ENCODE assay signal across 8 cellular contexts in genomic region chr1:248825573-248825908, GRCh38. TPM values are rescaled to one million over a fixed set of nuclear protein-coding genes. Genes with fewer than 3 reads are reported as not detected.
A peak's percentile ranks its signal among the peaks of the same experiment; 100 is the strongest.
DNase-seq lines count a peak whose midpoint lies in the region; ATAC-seq, FAIRE-seq and TF ChIP-seq lines count a peak whose summit lies in the region.

No MANE protein-coding gene starts in this region.

- ATAC-seq in GM19035 (IDR thresholded peaks at IDR 0.05; ENCODE audit: unreplicated experiment) (peak; percentile 0), HG02973 (IDR thresholded peaks at IDR 0.05; ENCODE audit: unreplicated experiment) (peak; percentile 3)

- H3K36me3 ChIP-seq in kidney (ENCODE audit: control insufficient read depth in 1 of 2, insufficient read depth in 2 of 2, low read length in 2 of 2) (peaks cover 0 to 7% of the 10 kb centered on the region in 2 donors), testis (ENCODE audit: low read depth, missing control alignments) (no peaks in the 10 kb centered on the region)

- DNase-seq in activated naive CD8-positive, alpha-beta T cell treated with anti-CD3 and anti-CD28 coated beads for 36 hours: no peak
- DNase-seq in kidney: peak; percentile 86
- no peak for DNase-seq in testis
- no peak for DNase-seq in HT-29 (ENCODE audit: low spot score)
- no peak for DNase-seq in middle frontal gyrus (ENCODE audit: extremely low spot score, low spot score)
- DNase-seq in GM10248 (ENCODE audit: extremely low spot score): no peak

- H3K27me3 Mint-ChIP-seq in activated naive CD8-positive, alpha-beta T cell treated with anti-CD3 and anti-CD28 coated beads for 36 hours: no peaks in the 10 kb centered on the region

- no peak for TF ChIP-seq POLR2A in testis (IDR thresholded peaks at IDR 0.05)

- 1% methylated on average over 18 of the region's 18 CpGs for WGBS in testis, 2 donors

- CTCF ChIA-PET in GM10248 (lab: Yijun Ruan, JAX): interaction anchor here (0.8 to 7.3 kb wide), 10 partner anchors 9 to 207 kb away, joined by 3 to 78 read pairs (median 5); partner anchors contain the start of genes ZNF672 and ZNF692

- peaks cover 23 to 50% of the 10 kb centered on the region in 2 donors for H3K4me1 ChIP-seq in kidney (ENCODE audit: control insufficient read depth in 1 of 2, insufficient read depth in 1 of 2, low read depth in 1 of 2, low read length in 2 of 2)
- peaks cover 23% of the 10 kb centered on the region for H3K4me1 ChIP-seq in testis

- FAIRE-seq in kidney (lab: Jason Lieb, UNC): no peak

- H3K9me3 ChIP-seq in kidney (ENCODE audit: control insufficient read depth in 1 of 2, low read length in 2 of 2) (no peaks in the 10 kb centered on the region), testis (no peaks in the 10 kb centered on the region)

- peaks cover 15% of the 10 kb centered on the region for H3K36me3 Mint-ChIP-seq in activated naive CD8-positive, alpha-beta T cell treated with anti-CD3 and anti-CD28 coated beads for 36 hours

- POLR2A ChIA-PET in GM10248 (lab: Yijun Ruan, JAX): interaction anchor here (1.0 to 2.0 kb wide), 3 partner anchors 12 to 48 kb away, joined by 3 to 19 read pairs (median 4); partner anchors contain the start of gene ZNF672

- peak overlapping the region; percentile 95 to 97 for H3K9ac ChIP-seq in kidney (ENCODE audit: low read length in 2 of 2)

- no peaks in the 10 kb centered on the region for H3K27me3 ChIP-seq in testis

- H3K27ac Mint-ChIP-seq in activated naive CD8-positive, alpha-beta T cell treated with anti-CD3 and anti-CD28 coated beads for 36 hours: peak overlapping the region; percentile 100

- H3K4me3 Mint-ChIP-seq in activated naive CD8-positive, alpha-beta T cell treated with anti-CD3 and anti-CD28 coated beads for 36 hours: peak overlapping the region; percentile 100

- H3K4me3 ChIP-seq in kidney (ENCODE audit: low read length in 2 of 2) (peak overlapping the region; percentile 92 to 94), testis (peak overlapping the region; percentile 69 to 71)

- H3K9me3 Mint-ChIP-seq in activated naive CD8-positive, alpha-beta T cell treated with anti-CD3 and anti-CD28 coated beads for 36 hours: no peaks in the 10 kb centered on the region

- peaks cover 48% of the 10 kb centered on the region for H3K4me1 Mint-ChIP-seq in activated naive CD8-positive, alpha-beta T cell treated with anti-CD3 and anti-CD28 coated beads for 36 hours

- TF ChIP-seq CTCF in kidney (IDR thresholded peaks at IDR 0.05; ENCODE audit: borderline replicate concordance, extremely low read depth, insufficient read depth) (no peak), testis (IDR thresholded peaks at IDR 0.05) (no peak), GM10248 (IDR thresholded peaks at IDR 0.05; ENCODE audit: control extremely low read depth, extremely low read depth, low read depth, missing control alignments) (no peak)

- H3K27ac ChIP-seq in kidney (ENCODE audit: low read depth in 2 of 2, low read length in 2 of 2) (peak overlapping the region; percentile 61 to 79), testis (peak overlapping the region; percentile 87 to 89)

- intact Hi-C loops in kidney (cut with DNase I): no loop called here
- intact Hi-C loops in testis (cut with DNase I; ENCODE audit: low total_unique reads): no loop called here

RNA-seq across cellular contexts. Expression of gene SH3BP5L, which starts 0.2 kb away (rescaled TPM):
- 10 to 100 TPM; 15.9 to 16.8 TPM for total RNA-seq in activated naive CD8-positive, alpha-beta T cell treated with anti-CD3 and anti-CD28 coated beads for 36 hours
- total RNA-seq in kidney (24.9 TPM), testis (10 to 100 TPM; 31.1 to 31.5 TPM)
- polyA plus RNA-seq in kidney (ENCODE audit: insufficient read depth, low read depth, low replicate concordance) (16.6 TPM), testis (ENCODE audit: insufficient read depth, low read depth, low replicate concordance) (26.8 TPM)
- 23.4 and 23.5 TPM in 2 replicates for total RNA-seq in HT-29 (2014; rRNA removed; shearing (Covaris generic))

RNA-seq across cellular contexts. Expression of gene ZNF672, which starts 12.5 kb away (rescaled TPM):
- 10 to 100 TPM; 46.4 to 48.0 TPM for total RNA-seq in activated naive CD8-positive, alpha-beta T cell treated with anti-CD3 and anti-CD28 coated beads for 36 hours
- 28.6 TPM for total RNA-seq in kidney
- polyA plus RNA-seq in kidney (ENCODE audit: insufficient read depth, low read depth, low replicate concordance): 25.0 TPM
- 10 to 100 TPM; 57.3 to 65.0 TPM for total RNA-seq in testis
- 28.4 TPM for polyA plus RNA-seq in testis (ENCODE audit: insufficient read depth, low read depth, low replicate concordance)
- total RNA-seq in HT-29 (2014; rRNA removed; shearing (Covaris generic)): 36.0 and 37.7 TPM in 2 replicates

RNA-seq across cellular contexts. Expression of gene ZNF692, which starts 33.3 kb away (rescaled TPM):
- total RNA-seq in activated naive CD8-positive, alpha-beta T cell treated with anti-CD3 and anti-CD28 coated beads for 36 hours: 10 to 100 TPM; 59.1 to 62.2 TPM
- total RNA-seq in kidney (29.6 TPM), testis (10 to 100 TPM; 86.2 to 89.4 TPM)
- polyA plus RNA-seq in kidney (ENCODE audit: insufficient read depth, low read depth, low replicate concordance) (34.4 TPM), testis (ENCODE audit: insufficient read depth, low read depth, low replicate concordance) (82.9 TPM)
- total RNA-seq in HT-29 (2014; rRNA removed; shearing (Covaris generic)): 57.9 and 58.0 TPM in 2 replicates
